In the genomic region with DNA sequence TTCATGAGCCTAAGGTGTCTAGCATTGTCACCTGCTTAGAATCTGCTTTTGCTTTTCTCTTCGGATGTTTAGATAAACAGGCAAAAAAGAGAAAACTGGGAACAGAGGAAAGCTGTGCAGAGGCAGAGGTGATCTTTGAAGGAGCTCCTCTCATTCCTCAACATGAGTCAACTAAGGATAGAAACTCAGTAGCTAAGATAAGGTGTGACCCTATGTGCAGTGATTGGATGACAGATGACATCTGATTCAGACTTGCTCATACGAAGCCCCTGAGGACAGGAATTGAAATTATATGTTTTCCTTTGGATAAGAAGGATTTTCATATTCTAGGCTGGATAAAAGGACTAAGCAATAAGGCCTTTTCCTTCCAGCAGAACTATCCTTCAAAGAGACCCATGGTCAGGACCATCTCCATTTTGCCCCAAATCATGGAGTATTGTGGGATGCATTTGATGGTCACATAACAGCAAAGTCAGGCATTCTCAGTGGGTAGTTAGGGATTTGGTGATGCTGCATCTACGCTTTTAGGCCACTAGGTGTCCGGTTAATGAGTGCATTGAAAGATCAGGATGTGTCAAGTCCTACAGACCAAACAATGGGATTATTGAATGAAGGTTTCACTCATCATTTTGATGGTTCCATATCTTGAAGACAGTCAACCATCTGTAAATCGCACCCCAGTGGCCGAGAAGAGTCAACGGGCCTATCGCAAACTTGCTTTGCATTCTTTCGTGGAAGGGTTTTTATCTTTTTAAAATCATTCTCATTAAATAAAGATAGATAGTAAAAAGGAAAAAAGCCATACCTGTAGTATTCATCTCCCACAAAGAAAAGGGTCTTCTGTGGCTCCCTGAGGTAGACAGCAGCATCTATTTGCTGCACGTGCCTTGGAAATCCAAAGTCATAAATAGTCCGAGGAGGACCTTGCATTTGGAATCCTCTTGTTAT, we compare ENCODE assay signal across 9 cellular contexts. TPM values are rescaled to one million over a fixed set of nuclear protein-coding genes. Genes with fewer than 3 reads are reported as not detected.
DNase-seq lines count a peak whose midpoint lies in the region; ATAC-seq, FAIRE-seq and TF ChIP-seq lines count a peak whose summit lies in the region.
"Had no signal": no experiment of that assay in that cellular context is flagged by ENCODE, and none has a peak within 500 bp of the region (broad histone marks: within the 10 kb centered on the region; RNA-seq: fewer than 3 reads in every experiment).

No MANE protein-coding gene starts in this region.

- peak in 2 of 3 experiments; percentile 47 to 77; a peak in 2 of 4 replicates for TF ChIP-seq CTCF in H1 (IDR thresholded peaks at IDR 0.05; ENCODE audit: control extremely low read depth in 1 of 3, insufficient read depth in 1 of 3, low read depth in 1 of 3, low read length in 3 of 3)
- TF ChIP-seq CTCF in CD4-positive, alpha-beta T cell (IDR thresholded peaks at IDR 0.05) = no peak

- H3K9ac ChIP-seq in H1 (replicated peaks in 1 of 4; ENCODE audit: extremely low read depth in 1 of 4, low read depth in 3 of 4, low read length in 3 of 4) = no peak overlapping the region

- POLR2A ChIA-PET in activated CD4-positive, alpha-beta T cell treated with anti-CD3 and anti-CD28 coated beads for 36 hours (lab: Charles Lee) = no interaction called here
- POLR2A ChIA-PET in H1 (lab: Charles Lee; ENCODE audit: partially characterized antibody) = no interaction called here
- POLR2A ChIA-PET in CD4-positive, alpha-beta T cell (lab: Charles Lee) = interaction anchor here (0.6 kb wide), 1 partner anchor 299 kb away, joined by 3 read pairs; no protein-coding TSS in a partner anchor

- TF ChIP-seq POLR2A in H1 (IDR thresholded peaks at IDR 0.05; ENCODE audit: control extremely low read depth in 1 of 2, low read depth in 2 of 2, low read length in 2 of 2) = no peak

- H2BK12ac ChIP-seq in H1 (ENCODE audit: low read depth, low read length) = no peak overlapping the region

- H3K27ac ChIP-seq in H1 (ENCODE audit: low read depth, low read length) = no peak overlapping the region
- no peak overlapping the region for H3K27ac ChIP-seq in CD4-positive, alpha-beta T cell (ENCODE audit: low read depth, low read length)

- H4K20me1 ChIP-seq in H1 (replicated peaks in 1 of 2; ENCODE audit: control insufficient read depth in 1 of 2, insufficient read depth in 2 of 2, low read length in 2 of 2) = no peaks in the 10 kb centered on the region

- H3K36me3 Mint-ChIP-seq in activated CD4-positive, alpha-beta T cell treated with anti-CD3 and anti-CD28 coated beads for 36 hours (ENCODE audit: low read depth) = no peaks in the 10 kb centered on the region
- H3K36me3 Mint-ChIP-seq in stimulated activated naive B cell treated with anti-CD40 and anti-IgM and Interleukin-4, amounts not matched to agents 10 μg/mL and 1 μg/mL and 100 μg/mL, for 72 hours = peaks cover 2 to 8% of the 10 kb centered on the region in 2 donors
- H3K36me3 Mint-ChIP-seq in activated T-helper 1 cell treated with anti-CD3 and anti-CD28 coated beads, Interleukin-12 subunit alpha, Interleukin-12 subunit beta, Interleukin-2, Interleukin-4 antibody, amounts not matched to agents 30 ng/mL and 10 ng/mL and 1 ng/mL, durations not matched to agents 14 hours and 24 hours and 36 hours (ENCODE audit: low read depth) = no peaks in the 10 kb centered on the region
- H3K36me3 Mint-ChIP-seq in CD4-positive, alpha-beta T cell (ENCODE audit: low read depth) = no peaks in the 10 kb centered on the region

- TF ChIP-seq RAD21 in H1 (IDR thresholded peaks at IDR 0.05 in 1 of 2, conservative IDR thresholded peaks at IDR 0.05 in 1 of 2; ENCODE audit: low read depth in 2 of 2, low read length in 2 of 2) = peak; percentile 33 to 44; a peak in 3 of 4 replicates

- TF ChIP-seq EP300 in H1 (IDR thresholded peaks at IDR 0.05; ENCODE audit: borderline replicate concordance in 1 of 2, low read depth in 2 of 2, low read length in 2 of 2) = no peak

- H3K27me3 Mint-ChIP-seq in activated CD4-positive, alpha-beta T cell treated with anti-CD3 and anti-CD28 coated beads for 36 hours = no peaks in the 10 kb centered on the region
- no peaks in the 10 kb centered on the region for H3K27me3 Mint-ChIP-seq in stimulated activated naive B cell treated with anti-CD40 and anti-IgM and Interleukin-4, amounts not matched to agents 10 μg/mL and 1 μg/mL and 100 μg/mL, for 72 hours
- no peaks in the 10 kb centered on the region for H3K27me3 Mint-ChIP-seq in activated T-helper 1 cell treated with anti-CD3 and anti-CD28 coated beads, Interleukin-12 subunit alpha, Interleukin-12 subunit beta, Interleukin-2, Interleukin-4 antibody, amounts not matched to agents 30 ng/mL and 10 ng/mL and 1 ng/mL, durations not matched to agents 14 hours and 24 hours and 36 hours (ENCODE audit: insufficient read depth)
- H3K27me3 Mint-ChIP-seq in CD4-positive, alpha-beta T cell = no peaks in the 10 kb centered on the region

- H3K79me2 ChIP-seq in H1 (ENCODE audit: control insufficient read depth in 1 of 2, insufficient read depth in 2 of 2, low read length in 2 of 2) = no peaks in the 10 kb centered on the region

- H2AK5ac ChIP-seq in H1 (ENCODE audit: low read depth, low read length) = no peak overlapping the region

- no peaks in the 10 kb centered on the region for H3K36me3 ChIP-seq in H1 (ENCODE audit: control insufficient read depth in 2 of 4, insufficient read depth in 4 of 4, low read length in 3 of 4)

- no peak overlapping the region for H3K56ac ChIP-seq in H1 (replicated peaks; ENCODE audit: insufficient read length, low read depth, low read length)

- H3K23me2 ChIP-seq in H1 (ENCODE audit: low read depth, low read length) = no peaks in the 10 kb centered on the region

- no peak overlapping the region for H3K18ac ChIP-seq in H1 (ENCODE audit: extremely low read depth, low read length)

- CTCF ChIA-PET in activated CD4-positive, alpha-beta T cell treated with anti-CD3 and anti-CD28 coated beads for 36 hours (lab: Charles Lee) = interaction anchor here (0.7 to 2.2 kb wide), 9 partner anchors 10 to 373 kb away, joined by 3 to 8 read pairs (median 3); no protein-coding TSS in a partner anchor
- CTCF ChIA-PET in H1 (lab: Charles Lee; ENCODE audit: partially characterized antibody) = interaction anchor here (0.6 to 3.7 kb wide), 17 partner anchors 8 to 505 kb away, joined by 3 to 28 read pairs (median 5); partner anchors contain the start of gene MMP20
- CTCF ChIA-PET in CD4-positive, alpha-beta T cell (lab: Charles Lee) = no interaction called here

- no peak overlapping the region for H3K14ac ChIP-seq in H1 (ENCODE audit: insufficient read length)

- H3K4me3 Mint-ChIP-seq in activated CD4-positive, alpha-beta T cell treated with anti-CD3 and anti-CD28 coated beads for 36 hours = no peak overlapping the region
- no peak overlapping the region for H3K4me3 Mint-ChIP-seq in stimulated activated naive B cell treated with anti-CD40 and anti-IgM and Interleukin-4, amounts not matched to agents 10 μg/mL and 1 μg/mL and 100 μg/mL, for 72 hours
- no peak overlapping the region for H3K4me3 Mint-ChIP-seq in activated T-helper 1 cell treated with anti-CD3 and anti-CD28 coated beads, Interleukin-12 subunit alpha, Interleukin-12 subunit beta, Interleukin-2, Interleukin-4 antibody, amounts not matched to agents 30 ng/mL and 10 ng/mL and 1 ng/mL, durations not matched to agents 14 hours and 24 hours and 36 hours
- no peak overlapping the region for H3K4me3 Mint-ChIP-seq in CD4-positive, alpha-beta T cell

- no peaks in the 10 kb centered on the region for H3K27me3 ChIP-seq in H1 (replicated peaks in 1 of 4; ENCODE audit: control insufficient read depth in 3 of 4, extremely low read depth in 1 of 4, insufficient read depth in 3 of 4, low read length in 3 of 4)
- H3K27me3 ChIP-seq in CD4-positive, alpha-beta T cell (ENCODE audit: control insufficient read depth, insufficient read depth, low read length) = no peaks in the 10 kb centered on the region

- intact Hi-C loops in activated CD4-positive, alpha-beta T cell treated with anti-CD3 and anti-CD28 coated beads for 36 hours (cut with DNase I, micrococcal nuclease) = no loop called here
- intact Hi-C loops in activated T-helper 1 cell treated with anti-CD3 and anti-CD28 coated beads, Interleukin-12 subunit alpha, Interleukin-12 subunit beta, Interleukin-2, Interleukin-4 antibody, amounts not matched to agents 30 ng/mL and 10 ng/mL and 1 ng/mL, durations not matched to agents 14 hours and 24 hours and 36 hours (cut with micrococcal nuclease) = loop anchor here (10.0 kb wide), 1 partner anchor 442 kb away; no protein-coding TSS in a partner anchor
- intact Hi-C loops in CD4-positive, alpha-beta T cell (cut with DNase I, micrococcal nuclease) = no loop called here

- 83% methylated on average over 11 of the region's 11 CpGs; no CpG with 5 or more reads in 1 of the 2 experiments for WGBS in H1 (ENCODE audit: extremely low coverage in 1 of 2, insufficient coverage in 1 of 2, insufficient read length in 1 of 2, insufficient replicate concordance in 2 of 2, low coverage in 1 of 2, low lambda C conversion rate in 2 of 2, missing lambda C conversion rate in 1 of 2), 2 experiments

- no peak overlapping the region for H3K27ac Mint-ChIP-seq in activated CD4-positive, alpha-beta T cell treated with anti-CD3 and anti-CD28 coated beads for 36 hours
- H3K27ac Mint-ChIP-seq in stimulated activated naive B cell treated with anti-CD40 and anti-IgM and Interleukin-4, amounts not matched to agents 10 μg/mL and 1 μg/mL and 100 μg/mL, for 72 hours = peak overlapping the region; percentile 77
- no peak overlapping the region for H3K27ac Mint-ChIP-seq in activated T-helper 1 cell treated with anti-CD3 and anti-CD28 coated beads, Interleukin-12 subunit alpha, Interleukin-12 subunit beta, Interleukin-2, Interleukin-4 antibody, amounts not matched to agents 30 ng/mL and 10 ng/mL and 1 ng/mL, durations not matched to agents 14 hours and 24 hours and 36 hours
- no peak overlapping the region for H3K27ac Mint-ChIP-seq in CD4-positive, alpha-beta T cell

- H4K8ac ChIP-seq in H1 (ENCODE audit: extremely low read depth, insufficient read depth, low read length) = no peak overlapping the region

- no peak overlapping the region for H3K4me3 ChIP-seq in H1 (ENCODE audit: extremely low read depth in 1 of 4, insufficient read depth in 2 of 4, low read depth in 3 of 4, low read length in 4 of 4)

- DNase-seq in activated CD4-positive, alpha-beta T cell treated with anti-CD3 and anti-CD28 coated beads for 36 hours = no peak
- no peak for DNase-seq in activated CD4-positive, alpha-beta T cell treated with anti-CD3 and anti-CD28 coated beads, Interleukin-2, amount 50 U/mL, for 48 hours
- peak; percentile 37 for DNase-seq in MV-4-11 (lab: John Stamatoyannopoulos, UW)
- no peak for DNase-seq in H1 (ENCODE audit: low read depth in 1 of 2, low spot score in 2 of 2)
- no peak for DNase-seq in stimulated activated naive B cell treated with anti-CD40 and anti-IgM and Interleukin-4, amounts not matched to agents 10 μg/mL and 1 μg/mL and 100 μg/mL, for 72 hours
- no peak for DNase-seq in activated T-helper 1 cell treated with anti-CD3 and anti-CD28 coated beads, Interleukin-12 subunit alpha, Interleukin-12 subunit beta, Interleukin-2, Interleukin-4 antibody, amounts not matched to agents 30 ng/mL and 10 ng/mL and 1 ng/mL, durations not matched to agents 14 hours and 24 hours and 36 hours (ENCODE audit: low spot score)
- no peak for DNase-seq in GDM1 (lab: John Stamatoyannopoulos, UW)
- no peak for DNase-seq in CD4-positive, alpha-beta T cell
- DNase-seq: islet precursor cell had no signal

- H3K9me3 ChIP-seq in H1 (ENCODE audit: insufficient read depth in 2 of 2, low read depth in 1 of 2, low read length in 1 of 2) = no peaks in the 10 kb centered on the region
- H3K9me3 ChIP-seq in CD4-positive, alpha-beta T cell (ENCODE audit: control insufficient read depth, low read length) = no peaks in the 10 kb centered on the region

- H2BK120ac ChIP-seq in H1 (replicated peaks; ENCODE audit: low read depth, low read length) = no peak overlapping the region

- peak; percentile 67 for ATAC-seq in activated CD4-positive, alpha-beta T cell treated with anti-CD3 and anti-CD28 coated beads for 36 hours
- ATAC-seq in stimulated activated naive B cell treated with anti-CD40 and anti-IgM and Interleukin-4, amounts not matched to agents 10 μg/mL and 1 μg/mL and 100 μg/mL, for 72 hours (replicated peaks) = no peak
- no peak for ATAC-seq in CD4-positive, alpha-beta T cell (ENCODE audit: poor library complexity)

- no peak overlapping the region for H2BK5ac ChIP-seq in H1 (ENCODE audit: low read depth, low read length)

- H3K4me1 Mint-ChIP-seq in activated CD4-positive, alpha-beta T cell treated with anti-CD3 and anti-CD28 coated beads for 36 hours = peaks cover 20% of the 10 kb centered on the region
- H3K4me1 Mint-ChIP-seq in stimulated activated naive B cell treated with anti-CD40 and anti-IgM and Interleukin-4, amounts not matched to agents 10 μg/mL and 1 μg/mL and 100 μg/mL, for 72 hours = peaks cover 39 to 66% of the 10 kb centered on the region in 2 donors
- H3K4me1 Mint-ChIP-seq in activated T-helper 1 cell treated with anti-CD3 and anti-CD28 coated beads, Interleukin-12 subunit alpha, Interleukin-12 subunit beta, Interleukin-2, Interleukin-4 antibody, amounts not matched to agents 30 ng/mL and 10 ng/mL and 1 ng/mL, durations not matched to agents 14 hours and 24 hours and 36 hours (ENCODE audit: low read depth) = peaks cover 46% of the 10 kb centered on the region
- H3K4me1 Mint-ChIP-seq in CD4-positive, alpha-beta T cell (ENCODE audit: low read depth) = no peaks in the 10 kb centered on the region

- no peaks in the 10 kb centered on the region for H3K9me3 Mint-ChIP-seq in activated CD4-positive, alpha-beta T cell treated with anti-CD3 and anti-CD28 coated beads for 36 hours (ENCODE audit: low read depth)
- H3K9me3 Mint-ChIP-seq in stimulated activated naive B cell treated with anti-CD40 and anti-IgM and Interleukin-4, amounts not matched to agents 10 μg/mL and 1 μg/mL and 100 μg/mL, for 72 hours = peaks cover 0 to 2% of the 10 kb centered on the region in 2 donors
- H3K9me3 Mint-ChIP-seq in activated T-helper 1 cell treated with anti-CD3 and anti-CD28 coated beads, Interleukin-12 subunit alpha, Interleukin-12 subunit beta, Interleukin-2, Interleukin-4 antibody, amounts not matched to agents 30 ng/mL and 10 ng/mL and 1 ng/mL, durations not matched to agents 14 hours and 24 hours and 36 hours = peaks cover 10% of the 10 kb centered on the region
- H3K9me3 Mint-ChIP-seq in CD4-positive, alpha-beta T cell = peaks cover 5% of the 10 kb centered on the region

- peak; percentile 92 for FAIRE-seq in H1 (lab: Jason Lieb, UNC)

- no peak overlapping the region for H2BK15ac ChIP-seq in H1 (ENCODE audit: low read length)

- H4K91ac ChIP-seq in H1 (replicated peaks; ENCODE audit: insufficient read length, low read length) = no peak overlapping the region

- H3K4me1 ChIP-seq in H1 (replicated peaks in 1 of 4; ENCODE audit: control insufficient read depth in 3 of 4, insufficient read depth in 4 of 4, low read length in 3 of 4) = no peaks in the 10 kb centered on the region

- H3K23ac ChIP-seq in H1 (ENCODE audit: insufficient read length) = no peak overlapping the region

- no peak overlapping the region for H3K4ac ChIP-seq in H1 (replicated peaks; ENCODE audit: insufficient read length, low read depth, low read length)

- H3K79me1 ChIP-seq in H1 (ENCODE audit: low read depth, low read length) = no peaks in the 10 kb centered on the region

- H4K5ac ChIP-seq in H1 (ENCODE audit: insufficient read length, low read depth, low read length) = no peak overlapping the region

- H2BK20ac ChIP-seq in H1 (ENCODE audit: low read length) = no peak overlapping the region

- no peak overlapping the region for H3K4me2 ChIP-seq in H1 (ENCODE audit: insufficient read depth in 1 of 2, low read depth in 2 of 2, low read length in 2 of 2)

- no peak overlapping the region for H2AFZ ChIP-seq in H1 (ENCODE audit: low read length)

RNA-seq across cellular contexts. Expression of gene MMP20, which starts 32.2 kb away (rescaled TPM):
- not detected for total RNA-seq in activated CD4-positive, alpha-beta T cell treated with anti-CD3 and anti-CD28 coated beads for 36 hours
- total RNA-seq in H1 (2021; fragmentation: NEBNext Ultra II Directional; extraction: Animal tissue kit (Norgen Biotek cat#: 25700)) = not detected in 2 replicates
- not detected in 2 replicates for polyA plus RNA-seq in H1 (2011; rRNA removed)
- polyA plus RNA-seq in H1 (2011; cell fraction: cytosol; rRNA removed) = not detected
- polyA plus RNA-seq in H1 (2011; cell fraction: nucleus; rRNA removed) = not detected
- not detected in 4 replicates for polyA plus RNA-seq in H1 (2012, experiment 1 of 2)
- polyA plus RNA-seq in H1 (2012, experiment 2 of 2) = not detected
- polyA plus RNA-seq in H1 (2013, experiment 1 of 2) = not detected
- polyA plus RNA-seq in H1 (2013, experiment 2 of 2) = not detected
- not detected in 2 replicates for polyA minus RNA-seq in H1 (2011; rRNA and poly(A)+ RNA removed)
- not detected for polyA minus RNA-seq in H1 (2011; cell fraction: cytosol; rRNA and poly(A)+ RNA removed)
- not detected for polyA minus RNA-seq in H1 (2011; cell fraction: nucleus; rRNA and poly(A)+ RNA removed)
- not detected in 2 replicates for total RNA-seq in activated T-helper 1 cell treated with anti-CD3 and anti-CD28 coated beads, Interleukin-12 subunit alpha, Interleukin-12 subunit beta, Interleukin-2, Interleukin-4 antibody, amounts not matched to agents 30 ng/mL and 10 ng/mL and 1 ng/mL, durations not matched to agents 14 hours and 24 hours and 36 hours
- not detected for total RNA-seq in CD4-positive, alpha-beta T cell
